ENCODE assay signal across 21 cellular contexts in the genomic region with DNA sequence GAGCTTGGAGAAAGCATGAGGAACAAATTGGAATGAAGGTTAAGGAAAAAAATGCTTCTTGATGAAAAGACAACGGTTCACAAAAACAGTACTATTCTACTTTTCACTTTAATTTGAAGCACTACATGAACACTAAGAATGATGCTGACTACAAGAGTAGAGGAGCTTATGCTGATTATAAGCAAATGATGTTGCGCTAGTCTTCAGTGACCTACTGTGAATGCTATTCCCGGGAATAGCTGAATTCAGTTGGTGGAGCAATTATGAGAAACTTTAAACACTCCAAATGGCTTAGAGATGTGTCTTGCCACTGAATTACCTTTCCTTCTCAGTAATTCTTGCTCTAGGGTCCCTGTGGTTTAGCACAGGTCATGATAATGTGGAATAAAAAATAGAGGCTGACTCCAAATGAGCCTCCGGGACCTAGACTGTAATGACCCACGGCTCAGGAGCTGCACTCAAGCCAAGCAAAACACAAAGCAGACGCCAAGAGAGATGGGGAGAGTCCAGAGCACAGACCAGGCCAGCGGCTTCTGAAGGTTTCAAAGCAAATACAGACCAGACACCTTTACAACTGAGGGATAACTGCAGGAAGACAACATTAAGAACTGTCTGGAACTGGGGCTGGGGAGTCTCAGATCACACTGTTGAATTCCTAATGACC.
"Had no signal": no experiment of that assay in that cellular context is flagged by ENCODE, and none has a peak within 500 bp of the region (broad histone marks: within the 10 kb centered on the region; RNA-seq: fewer than 3 reads in every experiment).

No MANE protein-coding gene starts in this region.

- H3K27me3 Mint-ChIP-seq: activated CD4-positive, alpha-beta memory T cell treated with anti-CD3 and anti-CD28 coated beads for 36 hours; activated CD4-positive, alpha-beta T cell treated with anti-CD3 and anti-CD28 coated beads for 36 hours; activated T-cell treated with anti-CD3 and anti-CD28 coated beads, Interleukin-2, amount 50 U/mL, for 24 hours; effector memory CD8-positive, alpha-beta T cell; naive thymus-derived CD8-positive, alpha-beta T cell had no signal

- H3K27ac Mint-ChIP-seq: activated CD4-positive, alpha-beta memory T cell treated with anti-CD3 and anti-CD28 coated beads for 36 hours; activated CD4-positive, alpha-beta T cell treated with anti-CD3 and anti-CD28 coated beads for 36 hours; activated T-cell treated with anti-CD3 and anti-CD28 coated beads, Interleukin-2, amount 50 U/mL, for 24 hours; effector memory CD8-positive, alpha-beta T cell had no signal

- ATAC-seq: activated CD4-positive, alpha-beta T cell treated with anti-CD3 and anti-CD28 coated beads for 36 hours; body of pancreas; effector memory CD8-positive, alpha-beta T cell; gastroesophageal sphincter; naive thymus-derived CD8-positive, alpha-beta T cell; SK-N-SH treated with all-trans-retinoic acid at 6 μM for 48 hours; stimulated activated naive CD8-positive, alpha-beta T cell treated with anti-CD3 and anti-CD28 coated beads, Interleukin-15, Interleukin-2, amounts not matched to agents 100 U/mL and 50 U/mL, for 24 hours had no signal

- H3K27ac ChIP-seq: body of pancreas, gastroesophageal sphincter, neutrophil, suprapubic skin, upper lobe of left lung, WERI-Rb-1 had no signal

- H3K4me3 ChIP-seq: body of pancreas, gastroesophageal sphincter, skin epidermis, suprapubic skin, upper lobe of left lung had no signal

- H3K36me3 Mint-ChIP-seq: activated CD4-positive, alpha-beta memory T cell treated with anti-CD3 and anti-CD28 coated beads for 36 hours had no signal

- H3K9me3 ChIP-seq: body of pancreas, gastroesophageal sphincter, neutrophil, suprapubic skin, upper lobe of left lung had no signal

- H3K4me1 ChIP-seq: body of pancreas, gastroesophageal sphincter had no signal

- DNase-seq: activated CD4-positive, alpha-beta memory T cell treated with anti-CD3 and anti-CD28 coated beads for 36 hours; activated CD4-positive, alpha-beta T cell treated with anti-CD3 and anti-CD28 coated beads for 36 hours; activated effector memory CD4-positive, alpha-beta T cell treated with Interleukin-2 at 50 U/mL for 16 hours; activated naive CD4-positive, alpha-beta T cell treated with anti-CD3 and anti-CD28 coated beads, Interleukin-2, amount 50 U/mL, for 16 hours; activated T-cell treated with anti-CD3 and anti-CD28 coated beads, Interleukin-2, amount 50 U/mL, for 24 hours; body of pancreas; dermis blood vessel endothelial cell; effector memory CD8-positive, alpha-beta T cell; retina; stimulated activated CD4-positive, alpha-beta T cell treated with anti-CD3 and anti-CD28 coated beads, Interleukin-4, amount 100 ng/mL, for 24 hours; stimulated activated naive CD8-positive, alpha-beta T cell treated with anti-CD3 and anti-CD28 coated beads, Interleukin-15, Interleukin-2, amounts not matched to agents 100 U/mL and 50 U/mL, for 24 hours; T-helper 1 cell; upper lobe of left lung; WERI-Rb-1 had no signal

- FAIRE-seq: islet of Langerhans had no signal

- H3K9me3 Mint-ChIP-seq: activated CD4-positive, alpha-beta memory T cell treated with anti-CD3 and anti-CD28 coated beads for 36 hours; activated T-cell treated with anti-CD3 and anti-CD28 coated beads, Interleukin-2, amount 50 U/mL, for 24 hours; effector memory CD8-positive, alpha-beta T cell; naive thymus-derived CD8-positive, alpha-beta T cell had no signal

- H3K27me3 ChIP-seq: body of pancreas, gastroesophageal sphincter, neutrophil, suprapubic skin, upper lobe of left lung had no signal

- H3K4me3 Mint-ChIP-seq: activated CD4-positive, alpha-beta memory T cell treated with anti-CD3 and anti-CD28 coated beads for 36 hours; activated CD4-positive, alpha-beta T cell treated with anti-CD3 and anti-CD28 coated beads for 36 hours; activated T-cell treated with anti-CD3 and anti-CD28 coated beads, Interleukin-2, amount 50 U/mL, for 24 hours; effector memory CD8-positive, alpha-beta T cell; naive thymus-derived CD8-positive, alpha-beta T cell had no signal

- H3K36me3 ChIP-seq: neutrophil, upper lobe of left lung, WERI-Rb-1 had no signal
